ENCODE assay signal across 1 cellular context in genomic region chr20:36465109-36466080, GRCh38.
TF ChIP-seq lines count a peak whose summit lies in the region.

No MANE protein-coding gene starts in this region.

TF ChIP-seq in GM12878, 131 proteins besides CTCF, POLR2A, EP300 and RAD21 (continued from another document and continues in another):
- TF ChIP-seq NR2C2 (IDR thresholded peaks at IDR 0.05; ENCODE audit: borderline replicate concordance, control insufficient read depth, insufficient read length, low read depth) = no peak
- TF ChIP-seq, protein P1, sequence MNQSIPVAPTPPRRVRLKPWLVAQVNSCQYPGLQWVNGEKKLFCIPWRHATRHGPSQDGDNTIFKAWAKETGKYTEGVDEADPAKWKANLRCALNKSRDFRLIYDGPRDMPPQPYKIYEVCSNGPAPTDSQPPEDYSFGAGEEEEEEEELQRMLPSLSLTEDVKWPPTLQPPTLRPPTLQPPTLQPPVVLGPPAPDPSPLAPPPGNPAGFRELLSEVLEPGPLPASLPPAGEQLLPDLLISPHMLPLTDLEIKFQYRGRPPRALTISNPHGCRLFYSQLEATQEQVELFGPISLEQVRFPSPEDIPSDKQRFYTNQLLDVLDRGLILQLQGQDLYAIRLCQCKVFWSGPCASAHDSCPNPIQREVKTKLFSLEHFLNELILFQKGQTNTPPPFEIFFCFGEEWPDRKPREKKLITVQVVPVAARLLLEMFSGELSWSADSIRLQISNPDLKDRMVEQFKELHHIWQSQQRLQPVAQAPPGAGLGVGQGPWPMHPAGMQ (IDR thresholded peaks at IDR 0.05; ENCODE audit: borderline replicate concordance) = no peak
- no peak for TF ChIP-seq ZBTB11 (CRISPR knock-in tag; IDR thresholded peaks at IDR 0.05)
- no peak for TF ChIP-seq MYC (IDR thresholded peaks at IDR 0.05; ENCODE audit: insufficient read depth, insufficient read length, insufficient replicate concordance, low read length, severe bottlenecking)
- TF ChIP-seq ZNF274 (IDR thresholded peaks at IDR 0.05; ENCODE audit: insufficient read depth, insufficient read length) = no peak
- TF ChIP-seq HSF1 (IDR thresholded peaks at IDR 0.05; ENCODE audit: low read depth, low read length) = no peak
- no peak for TF ChIP-seq CHD4 (IDR thresholded peaks at IDR 0.05)
- no peak for TF ChIP-seq NFYA (IDR thresholded peaks at IDR 0.05; ENCODE audit: borderline replicate concordance, low read depth, low read length)
- no peak for TF ChIP-seq ZNF592 (IDR thresholded peaks at IDR 0.05)
- TF ChIP-seq ASH2L (IDR thresholded peaks at IDR 0.05; ENCODE audit: borderline replicate concordance, low read depth) = no peak
- peak; percentile 69 for TF ChIP-seq IKZF1 (conservative IDR thresholded peaks at IDR 0.05)
- no peak for TF ChIP-seq RELA (IDR thresholded peaks at IDR 0.05; ENCODE audit: borderline replicate concordance, partially characterized antibody)
- no peak for TF ChIP-seq SMAD1 (IDR thresholded peaks at IDR 0.05; ENCODE audit: low read depth, partially characterized antibody)
- TF ChIP-seq, protein P2, sequence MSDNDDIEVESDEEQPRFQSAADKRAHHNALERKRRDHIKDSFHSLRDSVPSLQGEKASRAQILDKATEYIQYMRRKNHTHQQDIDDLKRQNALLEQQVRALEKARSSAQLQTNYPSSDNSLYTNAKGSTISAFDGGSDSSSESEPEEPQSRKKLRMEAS (IDR thresholded peaks at IDR 0.05; ENCODE audit: low read depth, low read length) = no peak
- TF ChIP-seq, protein P3, sequence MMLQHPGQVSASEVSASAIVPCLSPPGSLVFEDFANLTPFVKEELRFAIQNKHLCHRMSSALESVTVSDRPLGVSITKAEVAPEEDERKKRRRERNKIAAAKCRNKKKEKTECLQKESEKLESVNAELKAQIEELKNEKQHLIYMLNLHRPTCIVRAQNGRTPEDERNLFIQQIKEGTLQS (IDR thresholded peaks at IDR 0.05; ENCODE audit: borderline replicate concordance, extremely low read depth, low read depth, low read length) = no peak
- no peak for TF ChIP-seq ZNF217 (IDR thresholded peaks at IDR 0.05)
- peak; percentile 54; the same call in 1 of the 2 replicates for TF ChIP-seq NFIC (IDR thresholded peaks at IDR 0.05; ENCODE audit: low read depth, low read length)
- no peak for TF ChIP-seq IRF4 (IDR thresholded peaks at IDR 0.05; ENCODE audit: low read depth, low read length)
- TF ChIP-seq, protein P4, sequence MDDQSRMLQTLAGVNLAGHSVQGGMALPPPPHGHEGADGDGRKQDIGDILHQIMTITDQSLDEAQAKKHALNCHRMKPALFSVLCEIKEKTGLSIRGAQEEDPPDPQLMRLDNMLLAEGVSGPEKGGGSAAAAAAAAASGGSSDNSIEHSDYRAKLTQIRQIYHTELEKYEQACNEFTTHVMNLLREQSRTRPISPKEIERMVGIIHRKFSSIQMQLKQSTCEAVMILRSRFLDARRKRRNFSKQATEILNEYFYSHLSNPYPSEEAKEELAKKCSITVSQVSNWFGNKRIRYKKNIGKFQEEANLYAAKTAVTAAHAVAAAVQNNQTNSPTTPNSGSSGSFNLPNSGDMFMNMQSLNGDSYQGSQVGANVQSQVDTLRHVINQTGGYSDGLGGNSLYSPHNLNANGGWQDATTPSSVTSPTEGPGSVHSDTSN (IDR thresholded peaks at IDR 0.05; ENCODE audit: insufficient replicate concordance, low read depth, low read length) = no peak
- TF ChIP-seq RUNX3 (IDR thresholded peaks at IDR 0.05; ENCODE audit: low read length) = peak; percentile 83
- TF ChIP-seq MXI1 (IDR thresholded peaks at IDR 0.05; ENCODE audit: low read depth, low read length) = no peak
- no peak for TF ChIP-seq ZZZ3 (IDR thresholded peaks at IDR 0.05; ENCODE audit: control insufficient read depth, insufficient read length, low read depth)
- no peak for TF ChIP-seq SREBF2 (IDR thresholded peaks at IDR 0.05; ENCODE audit: low read length)
- TF ChIP-seq CBX3 (IDR thresholded peaks at IDR 0.05; ENCODE audit: borderline replicate concordance, low read depth) = no peak
- peak; percentile 68 for TF ChIP-seq EED (IDR thresholded peaks at IDR 0.05; ENCODE audit: low read depth)
- no peak for TF ChIP-seq STAT1 (conservative IDR thresholded peaks at IDR 0.05)
- no peak for TF ChIP-seq NRF1 (conservative IDR thresholded peaks at IDR 0.05; ENCODE audit: low read depth, low read length)
- TF ChIP-seq MTA2 (IDR thresholded peaks at IDR 0.05; ENCODE audit: low read depth) = 0 out of 2 replicates have a peak, but pooled peaks have one; percentile 25
- TF ChIP-seq TCF3 (IDR thresholded peaks at IDR 0.05; ENCODE audit: borderline replicate concordance, insufficient read depth, low read depth, low read length) = no peak
- TF ChIP-seq SMAD5 (IDR thresholded peaks at IDR 0.05; ENCODE audit: low read depth) = no peak
- TF ChIP-seq GABPA (IDR thresholded peaks at IDR 0.05; ENCODE audit: low read depth) = no peak
- TF ChIP-seq FOXK2 (IDR thresholded peaks at IDR 0.05) = no peak
- TF ChIP-seq CBFB (IDR thresholded peaks at IDR 0.05; ENCODE audit: low read depth) = 0 out of 2 replicates have a peak, but pooled peaks have one; percentile 22
- no peak for TF ChIP-seq LARP7 (IDR thresholded peaks at IDR 0.05)
- TF ChIP-seq, protein P5, sequence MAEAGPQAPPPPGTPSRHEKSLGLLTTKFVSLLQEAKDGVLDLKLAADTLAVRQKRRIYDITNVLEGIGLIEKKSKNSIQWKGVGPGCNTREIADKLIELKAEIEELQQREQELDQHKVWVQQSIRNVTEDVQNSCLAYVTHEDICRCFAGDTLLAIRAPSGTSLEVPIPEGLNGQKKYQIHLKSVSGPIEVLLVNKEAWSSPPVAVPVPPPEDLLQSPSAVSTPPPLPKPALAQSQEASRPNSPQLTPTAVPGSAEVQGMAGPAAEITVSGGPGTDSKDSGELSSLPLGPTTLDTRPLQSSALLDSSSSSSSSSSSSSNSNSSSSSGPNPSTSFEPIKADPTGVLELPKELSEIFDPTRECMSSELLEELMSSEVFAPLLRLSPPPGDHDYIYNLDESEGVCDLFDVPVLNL (IDR thresholded peaks at IDR 0.05; ENCODE audit: low read depth, low read length) = no peak
- no peak for TF ChIP-seq SREBF1 (IDR thresholded peaks at IDR 0.05; ENCODE audit: low read length)
- TF ChIP-seq CREM (IDR thresholded peaks at IDR 0.05; ENCODE audit: low read depth) = no peak
- TF ChIP-seq ELK1 (IDR thresholded peaks at IDR 0.05; ENCODE audit: low read depth, low read length) = no peak
- 0 out of 2 replicates have a peak, but pooled peaks have one; percentile 38 for TF ChIP-seq TCF7 (IDR thresholded peaks at IDR 0.05; ENCODE audit: borderline replicate concordance)
- TF ChIP-seq FOS (IDR thresholded peaks at IDR 0.05; ENCODE audit: borderline replicate concordance, extremely low read depth, insufficient read length) = no peak
- TF ChIP-seq POLR2AphosphoS2 (IDR thresholded peaks at IDR 0.05; ENCODE audit: low read depth, low read length) = no peak
- TF ChIP-seq YBX1 (IDR thresholded peaks at IDR 0.05) = no peak
- no peak for TF ChIP-seq KAT2A (conservative IDR thresholded peaks at IDR 0.05; ENCODE audit: control insufficient read depth, low read depth, low read length)
- no peak for TF ChIP-seq CBX5 (IDR thresholded peaks at IDR 0.05; ENCODE audit: low read depth)
- no peak; the same call in 1 of the 2 replicates for TF ChIP-seq JUNB (IDR thresholded peaks at IDR 0.05)
- no peak; the same call in 1 of the 2 replicates for TF ChIP-seq MTA3 (IDR thresholded peaks at IDR 0.05; ENCODE audit: borderline replicate concordance, low read length)
- peak; percentile 52; the same call in 1 of the 2 replicates for TF ChIP-seq DPF2 (IDR thresholded peaks at IDR 0.05)
- 0 out of 2 replicates have a peak, but pooled peaks have one; percentile 40 for TF ChIP-seq TBL1XR1 (IDR thresholded peaks at IDR 0.05; ENCODE audit: low read depth, low read length)
- no peak for TF ChIP-seq STAT3 (IDR thresholded peaks at IDR 0.05; ENCODE audit: low read depth, low read length)
- no peak for TF ChIP-seq NBN (IDR thresholded peaks at IDR 0.05)
- no peak for TF ChIP-seq RBBP5 (conservative IDR thresholded peaks at IDR 0.05)
- no peak for TF ChIP-seq SPI1 (IDR thresholded peaks at IDR 0.05; ENCODE audit: borderline replicate concordance, insufficient read depth, low read depth, low read length)
- TF ChIP-seq PKNOX1 (IDR thresholded peaks at IDR 0.05) = no peak
